In the genomic region with DNA sequence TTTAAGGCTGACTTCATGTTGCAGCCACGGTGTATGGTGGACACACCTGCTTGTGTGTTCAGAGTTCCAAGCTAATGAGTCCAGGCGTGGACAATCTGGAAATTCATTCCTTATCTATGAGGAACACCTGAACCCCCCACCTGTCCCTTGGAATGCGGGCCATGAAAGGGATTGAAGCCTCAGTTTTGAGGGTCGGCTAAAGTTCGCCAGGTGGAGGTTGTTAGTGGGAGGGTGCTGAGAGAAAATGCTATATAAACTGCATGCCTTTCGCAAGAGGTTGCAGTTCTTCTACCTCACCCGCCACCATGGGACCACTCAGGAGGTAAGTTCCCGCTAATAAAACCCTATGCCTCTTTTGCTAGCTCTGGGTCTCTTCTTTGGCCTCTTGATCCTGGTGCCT, we compare ENCODE assay signal across 19 cellular contexts.
"Had no signal": no experiment of that assay in that cellular context is flagged by ENCODE, and none has a peak within 500 bp of the region (broad histone marks: within the 10 kb centered on the region; RNA-seq: fewer than 3 reads in every experiment).

No MANE protein-coding gene starts in this region.

- H3K36me3 ChIP-seq: gastrocnemius medialis, lower lobe of right lung, neutrophil, pancreas, right lobe of liver, thyroid gland, upper lobe of left lung had no signal

- H3K27ac ChIP-seq: dorsolateral prefrontal cortex, epithelial cell of prostate, gastrocnemius medialis, lower lobe of right lung, neutrophil, pancreas, right lobe of liver, thyroid gland, upper lobe of left lung had no signal

- H3K4me1 ChIP-seq: gastrocnemius medialis, lower lobe of right lung, pancreas, right lobe of liver, thyroid gland, upper lobe of left lung had no signal

- ATAC-seq: esophagus mucosa; gastrocnemius medialis; left ventricle myocardium superior; lower lobe of right lung; natural killer cell treated with Interleukin-12 subunit alpha and Interleukin-12 subunit beta and Interleukin-15 and Interleukin-18, amount 100 ng/mL, for 72 hours; pancreas; right lobe of liver; stimulated activated naive CD8-positive, alpha-beta T cell treated with anti-CD3 and anti-CD28 coated beads, Interleukin-15, amount 100 ng/mL, for 72 hours had no signal

- H3K9me3 ChIP-seq: gastrocnemius medialis, lower lobe of right lung, neutrophil, pancreas, right lobe of liver, thyroid gland, upper lobe of left lung had no signal

- DNase-seq: dorsolateral prefrontal cortex; effector CD4-positive, alpha-beta T cell; foreskin fibroblast; gastrocnemius medialis; left ventricle myocardium superior; lower lobe of right lung; pancreas; stimulated activated CD4-positive, alpha-beta T cell treated with anti-CD3 and anti-CD28 coated beads, Interleukin-15, amount 100 ng/mL, for 24 hours; stimulated activated CD4-positive, alpha-beta T cell treated with anti-CD3 and anti-CD28 coated beads, Interleukin-4, amount 100 ng/mL, for 1 hour; stimulated activated CD8-positive, alpha-beta memory T cell treated with anti-CD3 and anti-CD28 coated beads, Interleukin-4, amount 100 ng/mL, for 48 hours; stimulated activated naive CD4-positive, alpha-beta T cell; stimulated activated naive CD8-positive, alpha-beta T cell treated with anti-CD3 and anti-CD28 coated beads, Interleukin-15, amount 100 ng/mL, for 72 hours; thyroid gland; upper lobe of left lung had no signal

- H3K4me3 ChIP-seq: dorsolateral prefrontal cortex, gastrocnemius medialis, lower lobe of right lung, pancreas, right lobe of liver, thyroid gland, upper lobe of left lung had no signal

- H3K27me3 ChIP-seq: gastrocnemius medialis, neutrophil, pancreas, right lobe of liver, thyroid gland, upper lobe of left lung had no signal
